26 cellular contexts compared by ENCODE assay signal in the genomic region with DNA sequence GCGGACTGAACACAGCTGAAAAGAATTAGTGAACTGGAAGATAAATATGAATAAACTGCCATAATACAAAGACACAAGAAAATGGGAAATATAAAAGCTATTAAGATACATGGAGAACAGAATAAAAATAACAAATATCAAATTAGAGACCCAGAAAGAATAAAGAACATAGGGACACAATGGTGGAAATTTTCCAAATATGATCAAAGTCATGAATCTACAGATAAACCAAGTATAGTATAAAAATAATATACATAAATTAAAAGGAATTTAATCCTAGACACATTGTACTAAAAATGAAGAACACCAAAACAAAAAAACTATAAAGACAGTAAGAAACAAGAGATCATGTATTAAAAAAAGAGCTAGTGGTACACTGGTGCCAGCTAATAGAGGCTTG.
"Had no signal": no experiment of that assay in that cellular context is flagged by ENCODE, and none has a peak within 500 bp of the region (broad histone marks: within the 10 kb centered on the region; RNA-seq: fewer than 3 reads in every experiment).

No MANE protein-coding gene starts in this region.

- H3K27me3 Mint-ChIP-seq: naive thymus-derived CD8-positive, alpha-beta T cell; progenitor cell of endocrine pancreas had no signal

- H3K27ac Mint-ChIP-seq: nephron; neural progenitor cell; progenitor cell of endocrine pancreas; stimulated activated naive B cell treated with anti-CD40 and anti-IgM and Interleukin-4, amounts not matched to agents 10 μg/mL and 1 μg/mL and 100 μg/mL, for 72 hours had no signal

- ATAC-seq: left colon; left lung; lower lobe of right lung; naive thymus-derived CD8-positive, alpha-beta T cell; right lobe of liver; stimulated activated naive B cell treated with anti-CD40 and anti-IgM and Interleukin-4, amounts not matched to agents 10 μg/mL and 1 μg/mL and 100 μg/mL, for 72 hours; stimulated activated naive CD8-positive, alpha-beta T cell treated with anti-CD3 and anti-CD28 coated beads, Interleukin-15, Interleukin-2, amounts not matched to agents 100 U/mL and 50 U/mL, for 24 hours; upper lobe of right lung had no signal

- H3K27ac ChIP-seq: left lung, lower lobe of right lung, neural progenitor cell, neutrophil, right atrium auricular region, right lobe of liver, stomach, suprapubic skin, thoracic aorta, tibial artery, upper lobe of right lung, uterus had no signal

- H3K4me3 Mint-ChIP-seq: naive thymus-derived CD8-positive, alpha-beta T cell; nephron; neural progenitor cell; stimulated activated naive B cell treated with anti-CD40 and anti-IgM and Interleukin-4, amounts not matched to agents 10 μg/mL and 1 μg/mL and 100 μg/mL, for 72 hours had no signal

- H3K9me3 Mint-ChIP-seq: naive thymus-derived CD8-positive, alpha-beta T cell; nephron; neural progenitor cell; stimulated activated naive B cell treated with anti-CD40 and anti-IgM and Interleukin-4, amounts not matched to agents 10 μg/mL and 1 μg/mL and 100 μg/mL, for 72 hours had no signal

- H3K4me1 Mint-ChIP-seq: nephron, neural progenitor cell had no signal

- H3K36me3 Mint-ChIP-seq: naive thymus-derived CD8-positive, alpha-beta T cell; neural progenitor cell; stimulated activated naive B cell treated with anti-CD40 and anti-IgM and Interleukin-4, amounts not matched to agents 10 μg/mL and 1 μg/mL and 100 μg/mL, for 72 hours had no signal

- DNase-seq: hippocampal formation; kidney; left colon; left lung; lower lobe of right lung; mammary epithelial cell; mesenchymal stem cell; naive thymus-derived CD8-positive, alpha-beta T cell; occipital lobe; right lobe of liver; stimulated activated CD4-positive, alpha-beta T cell treated with anti-CD3 and anti-CD28 coated beads, Interleukin-2, amount 100 ng/mL, for 24 hours; stimulated activated CD4-positive, alpha-beta T cell treated with anti-CD3 and anti-CD28 coated beads, Interleukin-4, amount 100 ng/mL, for 1 hour; stimulated activated naive B cell treated with anti-CD40 and anti-IgM and Interleukin-4, amounts not matched to agents 10 μg/mL and 1 μg/mL and 100 μg/mL, for 72 hours; stimulated activated naive CD8-positive, alpha-beta T cell treated with anti-CD3 and anti-CD28 coated beads, Interleukin-15, Interleukin-2, amounts not matched to agents 100 U/mL and 50 U/mL, for 24 hours; stomach; tibial artery; trophoblast cell; upper lobe of right lung; uterus had no signal
